In the genomic region with DNA sequence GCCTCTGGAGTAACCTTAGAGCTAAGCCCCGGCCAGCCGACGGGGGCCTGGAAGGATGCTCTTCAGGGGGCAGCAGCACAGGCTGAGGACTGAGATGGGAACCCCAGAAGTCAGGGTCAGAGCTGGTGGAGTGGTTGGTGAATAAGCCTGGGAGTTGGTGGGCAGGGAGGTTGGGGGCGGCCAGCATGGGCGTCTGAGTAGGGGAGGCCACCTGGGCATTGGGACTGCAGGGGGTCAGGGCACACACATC, we compare ENCODE assay signal across 1 cellular context.
TF ChIP-seq lines count a peak whose summit lies in the region.

No MANE protein-coding gene starts in this region.

TF ChIP-seq in H1, 55 proteins besides CTCF, POLR2A, EP300 and RAD21:
- TF ChIP-seq KDM1A (IDR thresholded peaks at IDR 0.05; ENCODE audit: borderline replicate concordance, low read length) (no peak), RBBP5 (IDR thresholded peaks at IDR 0.05; ENCODE audit: borderline replicate concordance, low read depth, low read length) (no peak), RFX5 (IDR thresholded peaks at IDR 0.05; ENCODE audit: borderline replicate concordance, low read depth, low read length) (no peak), CBX5 (IDR thresholded peaks at IDR 0.05; ENCODE audit: low read depth, low read length) (no peak), SIN3A (conservative IDR thresholded peaks at IDR 0.05 in 1 of 2, IDR thresholded peaks at IDR 0.05 in 1 of 2; ENCODE audit: low read depth in 1 of 2, low read length in 2 of 2) (no peak), RNF2 (IDR thresholded peaks at IDR 0.05; ENCODE audit: borderline replicate concordance, low read depth, low read length, missing control alignments, poor library complexity, severe bottlenecking) (no peak), TAF1 (IDR thresholded peaks at IDR 0.05; ENCODE audit: low read depth, low read length) (no peak), FOSL1 (IDR thresholded peaks at IDR 0.05; ENCODE audit: insufficient read depth, low read depth, low read length) (no peak), ASH2L (IDR thresholded peaks at IDR 0.05; ENCODE audit: low read length) (no peak), EGR1 (IDR thresholded peaks at IDR 0.05; ENCODE audit: borderline replicate concordance, low read depth, low read length) (no peak), GTF2F1 (IDR thresholded peaks at IDR 0.05; ENCODE audit: borderline replicate concordance, low read depth, low read length) (no peak), POLR2AphosphoS5 (IDR thresholded peaks at IDR 0.05; ENCODE audit: low read depth, low read length) (no peak), GABPA (IDR thresholded peaks at IDR 0.05; ENCODE audit: borderline replicate concordance, insufficient read depth, low read length) (no peak), KDM5A (IDR thresholded peaks at IDR 0.05; ENCODE audit: low read length) (no peak), PHF8 (conservative IDR thresholded peaks at IDR 0.05; ENCODE audit: low read depth, low read length) (no peak), SRF (IDR thresholded peaks at IDR 0.05; ENCODE audit: low read depth, low read length) (no peak)
- TF ChIP-seq, protein P1, sequence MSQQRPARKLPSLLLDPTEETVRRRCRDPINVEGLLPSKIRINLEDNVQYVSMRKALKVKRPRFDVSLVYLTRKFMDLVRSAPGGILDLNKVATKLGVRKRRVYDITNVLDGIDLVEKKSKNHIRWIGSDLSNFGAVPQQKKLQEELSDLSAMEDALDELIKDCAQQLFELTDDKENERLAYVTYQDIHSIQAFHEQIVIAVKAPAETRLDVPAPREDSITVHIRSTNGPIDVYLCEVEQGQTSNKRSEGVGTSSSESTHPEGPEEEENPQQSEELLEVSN (IDR thresholded peaks at IDR 0.05): no peak
